Comparison of ENCODE assay signal across 1 cellular context in genomic region chr4:174210952-174211490, GRCh38.
TF ChIP-seq lines count a peak whose summit lies in the region.

No MANE protein-coding gene starts in this region.

TF ChIP-seq in SK-N-SH, 30 proteins besides CTCF, POLR2A, EP300 and RAD21:
- TF ChIP-seq IRF3 (IDR thresholded peaks at IDR 0.05; ENCODE audit: low read depth, low read length), result no peak
- no peak for TF ChIP-seq RCOR1 (IDR thresholded peaks at IDR 0.05; ENCODE audit: low read length)
- TF ChIP-seq FOSL2 (IDR thresholded peaks at IDR 0.05; ENCODE audit: borderline replicate concordance, low read depth), result peak; percentile 3; the same call in 1 of the 2 replicates
